In the genomic region with DNA sequence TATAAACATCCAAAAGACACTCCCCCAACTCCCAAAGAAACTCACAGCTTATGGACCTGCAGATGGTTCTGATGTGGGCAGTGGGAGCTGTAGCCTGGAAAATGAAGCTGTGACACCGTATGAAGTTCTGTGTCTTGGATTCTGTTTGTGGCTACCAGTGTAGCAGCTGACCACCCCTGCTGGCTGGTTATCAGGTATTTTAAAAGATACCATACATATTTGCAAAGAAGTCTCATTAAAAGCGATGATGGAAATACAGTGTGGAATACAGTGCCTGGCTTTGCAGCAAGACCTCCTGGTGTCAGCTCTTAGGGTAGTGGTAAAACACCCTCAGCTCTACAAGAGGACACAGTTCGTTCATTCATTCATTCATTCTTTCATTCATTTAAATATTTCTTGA, we compare ENCODE assay signal across 31 cellular contexts.
"Had no signal": no experiment of that assay in that cellular context is flagged by ENCODE, and none has a peak within 500 bp of the region (broad histone marks: within the 10 kb centered on the region; RNA-seq: fewer than 3 reads in every experiment).

No MANE protein-coding gene starts in this region.

- H3K27ac ChIP-seq: neural progenitor cell, ovary, parathyroid adenoma, psoas muscle, right lobe of liver, sigmoid colon, skin epidermis, spleen, stomach, thoracic aorta, thyroid gland, tibial nerve, upper lobe of left lung, vagina had no signal

- H3K4me3 Mint-ChIP-seq: natural killer cell; nephron; neural progenitor cell; stimulated activated memory B cell treated with anti-CD40 and anti-IgM and Interleukin-4, amounts not matched to agents 10 μg/mL and 1 μg/mL and 100 μg/mL, for 72 hours; stimulated activated naive CD8-positive, alpha-beta T cell treated with anti-CD3 and anti-CD28 coated beads, Interleukin-15, Interleukin-2, amounts not matched to agents 100 ng/mL and 50 ng/mL, for 24 hours had no signal

- H3K9me3 Mint-ChIP-seq: natural killer cell had no signal

- H3K4me2 ChIP-seq: neural progenitor cell, smooth muscle cell had no signal

- H3K9ac ChIP-seq: neural progenitor cell, parathyroid adenoma had no signal

- H3K4me1 Mint-ChIP-seq: natural killer cell, nephron, neural progenitor cell had no signal

- H3K27ac Mint-ChIP-seq: natural killer cell; nephron; neural progenitor cell; progenitor cell of endocrine pancreas; stimulated activated memory B cell treated with anti-CD40 and anti-IgM and Interleukin-4, amounts not matched to agents 10 μg/mL and 1 μg/mL and 100 μg/mL, for 72 hours; stimulated activated naive CD8-positive, alpha-beta T cell treated with anti-CD3 and anti-CD28 coated beads, Interleukin-15, Interleukin-2, amounts not matched to agents 100 ng/mL and 50 ng/mL, for 24 hours had no signal

- H2AFZ ChIP-seq: neural progenitor cell, parathyroid adenoma had no signal

- H3K4me3 ChIP-seq: neural progenitor cell, ovary, psoas muscle, right lobe of liver, sigmoid colon, skin epidermis, smooth muscle cell, spleen, stomach, thoracic aorta, thyroid gland, tibial nerve, upper lobe of left lung, vagina had no signal

- FAIRE-seq: urothelium cell line had no signal

- H3K36me3 ChIP-seq: neural progenitor cell, ovary, right lobe of liver, sigmoid colon, spleen, stomach, thoracic aorta, thyroid gland, tibial nerve, upper lobe of left lung, vagina had no signal

- H3K4me1 ChIP-seq: neural progenitor cell, parathyroid adenoma, psoas muscle, right lobe of liver, sigmoid colon, spleen, stomach, thyroid gland, upper lobe of left lung, vagina had no signal

- H3K36me3 Mint-ChIP-seq: natural killer cell; neural progenitor cell; stimulated activated memory B cell treated with anti-CD40 and anti-IgM and Interleukin-4, amounts not matched to agents 10 μg/mL and 1 μg/mL and 100 μg/mL, for 72 hours had no signal

- ATAC-seq: natural killer cell; psoas muscle; right cardiac atrium; right lobe of liver; stimulated activated memory B cell treated with anti-CD40 and anti-IgM and Interleukin-4, amounts not matched to agents 10 μg/mL and 1 μg/mL and 100 μg/mL, for 72 hours had no signal

- DNase-seq: natural killer cell; occipital lobe; ovary; posterior cingulate gyrus; psoas muscle; right cardiac atrium; right lobe of liver; sigmoid colon; spleen; stimulated activated CD4-positive, alpha-beta T cell treated with anti-CD3 and anti-CD28 coated beads, Interleukin-12 subunit alpha, Interleukin-12 subunit beta, amount 100 ng/mL, for 4 hours; stimulated activated CD4-positive, alpha-beta T cell treated with anti-CD3 and anti-CD28 coated beads, Interleukin-1b, Interleukin-23, amount 100 ng/mL, for 48 hours; stimulated activated CD4-positive, alpha-beta T cell treated with anti-CD3 and anti-CD28 coated beads, Interleukin-4, amount 100 ng/mL, for 1 hour; stimulated activated CD4-positive, alpha-beta T cell treated with anti-CD3 and anti-CD28 coated beads, Interleukin-4, amount 100 ng/mL, for 4 hours; stimulated activated CD8-positive, alpha-beta memory T cell treated with anti-CD3 and anti-CD28 coated beads, Interleukin-4, amount 100 ng/mL, for 48 hours; stimulated activated naive CD4-positive, alpha-beta T cell; stomach; thyroid gland; trophoblast cell; upper lobe of left lung had no signal

- H3K9me3 ChIP-seq: ovary, right lobe of liver, sigmoid colon, thyroid gland, upper lobe of left lung, vagina had no signal

- H3K79me2 ChIP-seq: parathyroid adenoma had no signal

- H3K27me3 ChIP-seq: neural progenitor cell, ovary, right lobe of liver, stomach, thyroid gland, tibial nerve, upper lobe of left lung, vagina had no signal
